Comparison of ENCODE assay signal across 14 cellular contexts in genomic region chr9:110110154-110110553, GRCh38.
DNase-seq lines count a peak whose midpoint lies in the region; ATAC-seq and TF ChIP-seq lines count a peak whose summit lies in the region.
"Had no signal": no experiment of that assay in that cellular context is flagged by ENCODE, and none has a peak within 500 bp of the region (broad histone marks: within the 10 kb centered on the region; RNA-seq: fewer than 3 reads in every experiment).

No MANE protein-coding gene starts in this region.

- TF ChIP-seq CTCF in OCI-LY3 (IDR thresholded peaks at IDR 0.05; ENCODE audit: low read depth, low read length): no peak

- CTCF ChIA-PET in activated CD4-positive, alpha-beta T cell treated with anti-CD3 and anti-CD28 coated beads for 36 hours (lab: Charles Lee): interaction anchor here (0.8 kb wide), 1 partner anchor 34 kb away, joined by 3 read pairs; no protein-coding TSS in a partner anchor
- CTCF ChIA-PET in CD8-positive, alpha-beta memory T cell (lab: Charles Lee): no interaction called here

- no peaks in the 10 kb centered on the region for H3K27me3 Mint-ChIP-seq in activated CD4-positive, alpha-beta T cell treated with anti-CD3 and anti-CD28 coated beads for 36 hours
- H3K27me3 Mint-ChIP-seq in CD8-positive, alpha-beta memory T cell: peaks cover 0 to 8% of the 10 kb centered on the region in 2 donors
- H3K27me3 Mint-ChIP-seq: dendritic cell treated with granulocyte-macrophage colony-stimulating factor and Interleukin-4, amounts not matched to agents 40 ng/mL and 50 ng/mL, for 4 days had no signal

- H3K4me3 ChIP-seq in OCI-LY3 (ENCODE audit: low read length): peak overlapping the region; percentile 49
- no peak overlapping the region for H3K4me3 ChIP-seq in CD8-positive, alpha-beta memory T cell (ENCODE audit: low read length)
- H3K4me3 ChIP-seq: gastroesophageal sphincter had no signal

- H3K4me2 ChIP-seq in OCI-LY3 (ENCODE audit: low read length): peak overlapping the region; percentile 73

- peaks cover 44% of the 10 kb centered on the region for H3K79me2 ChIP-seq in OCI-LY3 (ENCODE audit: low read length)

- DNase-seq in GDM1 (lab: John Stamatoyannopoulos, UW): no peak
- DNase-seq in activated CD4-positive, alpha-beta T cell treated with anti-CD3 and anti-CD28 coated beads for 36 hours: no peak
- DNase-seq in HUDEP-2 (lab: John Stamatoyannopoulos, UW; ENCODE audit: unreplicated experiment in 76 of 76): no peak
- no peak for DNase-seq in CD8-positive, alpha-beta memory T cell
- DNase-seq: activated CD4-positive, alpha-beta T cell treated with anti-CD3 and anti-CD28 coated beads for 1 hour; activated naive CD4-positive, alpha-beta T cell; occipital lobe; Right ventricle myocardium superior had no signal

- H3K4me1 Mint-ChIP-seq in activated CD4-positive, alpha-beta T cell treated with anti-CD3 and anti-CD28 coated beads for 36 hours: no peaks in the 10 kb centered on the region
- no peaks in the 10 kb centered on the region for H3K4me1 Mint-ChIP-seq in CD8-positive, alpha-beta memory T cell

- intact Hi-C loops in activated CD4-positive, alpha-beta T cell treated with anti-CD3 and anti-CD28 coated beads for 36 hours (cut with DNase I, micrococcal nuclease): no loop called here

- peaks cover 51% of the 10 kb centered on the region for H4K20me1 ChIP-seq in OCI-LY3 (ENCODE audit: insufficient read depth, low read length)

- POLR2A ChIA-PET in activated CD4-positive, alpha-beta T cell treated with anti-CD3 and anti-CD28 coated beads for 36 hours (lab: Charles Lee): no interaction called here
- POLR2A ChIA-PET in CD8-positive, alpha-beta memory T cell (lab: Charles Lee): no interaction called here

- peaks cover 27% of the 10 kb centered on the region for H3K4me1 ChIP-seq in OCI-LY3 (ENCODE audit: low read length)
- no peaks in the 10 kb centered on the region for H3K4me1 ChIP-seq in CD8-positive, alpha-beta memory T cell (ENCODE audit: insufficient read depth, low read length)

- no peak overlapping the region for H3K4me3 Mint-ChIP-seq in activated CD4-positive, alpha-beta T cell treated with anti-CD3 and anti-CD28 coated beads for 36 hours
- no peak overlapping the region for H3K4me3 Mint-ChIP-seq in CD8-positive, alpha-beta memory T cell
- H3K4me3 Mint-ChIP-seq: dendritic cell treated with granulocyte-macrophage colony-stimulating factor and Interleukin-4, amounts not matched to agents 40 ng/mL and 50 ng/mL, for 4 days had no signal

- peak; percentile 73 for ATAC-seq in GM18505 (IDR thresholded peaks at IDR 0.05; ENCODE audit: unreplicated experiment)
- ATAC-seq in GM21367 (IDR thresholded peaks at IDR 0.05; ENCODE audit: unreplicated experiment): peak; percentile 80
- ATAC-seq in HG03066 (IDR thresholded peaks at IDR 0.05; ENCODE audit: low read depth, unreplicated experiment): peak; percentile 67
- no peak for ATAC-seq in activated CD4-positive, alpha-beta T cell treated with anti-CD3 and anti-CD28 coated beads for 36 hours
- ATAC-seq: gastroesophageal sphincter had no signal

- H3K27ac ChIP-seq in OCI-LY3 (ENCODE audit: low read length): peak overlapping the region; percentile 48
- H3K27ac ChIP-seq in CD8-positive, alpha-beta memory T cell (ENCODE audit: low read depth, low read length): no peak overlapping the region
- H3K27ac ChIP-seq: gastroesophageal sphincter had no signal

- peaks cover 6% of the 10 kb centered on the region for H3K36me3 ChIP-seq in OCI-LY3 (replicated peaks; ENCODE audit: low read depth, low read length)
- H3K36me3 ChIP-seq in CD8-positive, alpha-beta memory T cell (ENCODE audit: insufficient read depth, low read length): no peaks in the 10 kb centered on the region
- H3K36me3 ChIP-seq: gastroesophageal sphincter had no signal

- H3K9me3 Mint-ChIP-seq in activated CD4-positive, alpha-beta T cell treated with anti-CD3 and anti-CD28 coated beads for 36 hours (ENCODE audit: low read depth): no peaks in the 10 kb centered on the region
- no peaks in the 10 kb centered on the region for H3K9me3 Mint-ChIP-seq in CD8-positive, alpha-beta memory T cell
- H3K9me3 Mint-ChIP-seq: dendritic cell treated with granulocyte-macrophage colony-stimulating factor and Interleukin-4, amounts not matched to agents 40 ng/mL and 50 ng/mL, for 4 days had no signal

- no peaks in the 10 kb centered on the region for H3K27me3 ChIP-seq in OCI-LY3 (ENCODE audit: low read depth, low read length)
- no peaks in the 10 kb centered on the region for H3K27me3 ChIP-seq in CD8-positive, alpha-beta memory T cell (ENCODE audit: insufficient read depth, low read length, poor library complexity, severe bottlenecking)
- H3K27me3 ChIP-seq: gastroesophageal sphincter had no signal

- no peaks in the 10 kb centered on the region for H3K9me3 ChIP-seq in OCI-LY3 (ENCODE audit: insufficient read depth, low read length)
- no peaks in the 10 kb centered on the region for H3K9me3 ChIP-seq in CD8-positive, alpha-beta memory T cell (ENCODE audit: low read length)
- H3K9me3 ChIP-seq: gastroesophageal sphincter had no signal

- H3K9ac ChIP-seq in OCI-LY3 (ENCODE audit: low read length): no peak overlapping the region

- H3K36me3 Mint-ChIP-seq in activated CD4-positive, alpha-beta T cell treated with anti-CD3 and anti-CD28 coated beads for 36 hours (ENCODE audit: low read depth): peaks cover 4% of the 10 kb centered on the region
- H3K36me3 Mint-ChIP-seq in CD8-positive, alpha-beta memory T cell: no peaks in the 10 kb centered on the region

- no peak overlapping the region for H2AFZ ChIP-seq in OCI-LY3 (ENCODE audit: low read depth, low read length)

- H3K27ac Mint-ChIP-seq in activated CD4-positive, alpha-beta T cell treated with anti-CD3 and anti-CD28 coated beads for 36 hours: no peak overlapping the region
- H3K27ac Mint-ChIP-seq in CD8-positive, alpha-beta memory T cell: no peak overlapping the region
- H3K27ac Mint-ChIP-seq: dendritic cell treated with granulocyte-macrophage colony-stimulating factor and Interleukin-4, amounts not matched to agents 40 ng/mL and 50 ng/mL, for 4 days had no signal

- no peak for TF ChIP-seq POLR2A in GM18505 (IDR thresholded peaks at IDR 0.05; ENCODE audit: borderline replicate concordance, extremely low read depth, insufficient read depth, insufficient read length)
